Comparison of ENCODE assay signal across 27 cellular contexts in the genomic region with DNA sequence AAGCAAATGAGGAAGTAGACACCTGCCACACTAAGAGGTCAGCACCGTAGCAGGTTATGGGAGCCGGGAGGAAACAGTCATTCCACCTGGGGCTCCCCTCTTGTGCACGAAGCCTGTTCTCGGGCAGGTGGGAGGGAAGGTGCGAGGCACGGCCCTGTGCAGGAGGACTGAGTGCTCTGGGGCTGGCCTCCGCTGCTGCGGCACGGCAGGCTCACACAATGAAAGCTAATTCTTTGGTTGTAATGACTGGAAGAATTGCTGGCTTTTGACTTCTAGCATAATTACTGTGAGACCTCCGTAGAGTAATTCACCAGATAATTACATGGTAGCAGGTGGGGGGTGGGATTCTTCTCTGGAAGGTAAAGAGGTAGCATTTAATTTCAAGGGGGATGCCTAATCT.
"Had no signal": no experiment of that assay in that cellular context is flagged by ENCODE, and none has a peak within 500 bp of the region (broad histone marks: within the 10 kb centered on the region; RNA-seq: fewer than 3 reads in every experiment).

No MANE protein-coding gene starts in this region.

- H2AFZ ChIP-seq: hepatocyte had no signal

- H3K27me3 ChIP-seq: testis had no signal

- H3K9me3 ChIP-seq: left lung, neutrophil, pancreas, psoas muscle, right atrium auricular region, spleen, testis, uterus had no signal

- H3K27ac ChIP-seq: hepatocyte, left lung, neutrophil, pancreas, psoas muscle, right atrium auricular region, spleen, testis, uterus had no signal

- H3K9me3 Mint-ChIP-seq: activated CD4-positive, alpha-beta memory T cell treated with anti-CD3 and anti-CD28 coated beads for 36 hours; activated naive CD8-positive, alpha-beta T cell treated with anti-CD3 and anti-CD28 coated beads for 36 hours had no signal

- H3K4me1 ChIP-seq: pancreas, psoas muscle had no signal

- H3K27ac Mint-ChIP-seq: activated CD4-positive, alpha-beta memory T cell treated with anti-CD3 and anti-CD28 coated beads for 36 hours; activated naive CD8-positive, alpha-beta T cell treated with anti-CD3 and anti-CD28 coated beads for 36 hours; immature natural killer cell had no signal

- H3K4me3 ChIP-seq: hepatocyte, left lung, lung, pancreas, psoas muscle, right atrium auricular region, spleen, testis, uterus had no signal

- H3K4me3 Mint-ChIP-seq: activated CD4-positive, alpha-beta memory T cell treated with anti-CD3 and anti-CD28 coated beads for 36 hours; activated naive CD8-positive, alpha-beta T cell treated with anti-CD3 and anti-CD28 coated beads for 36 hours; immature natural killer cell; naive thymus-derived CD8-positive, alpha-beta T cell had no signal

- H3K4me2 ChIP-seq: hepatocyte had no signal

- H3K36me3 Mint-ChIP-seq: activated CD4-positive, alpha-beta memory T cell treated with anti-CD3 and anti-CD28 coated beads for 36 hours; activated naive CD8-positive, alpha-beta T cell treated with anti-CD3 and anti-CD28 coated beads for 36 hours; immature natural killer cell; naive thymus-derived CD8-positive, alpha-beta T cell had no signal

- DNase-seq: activated CD4-positive, alpha-beta memory T cell treated with anti-CD3 and anti-CD28 coated beads for 36 hours; activated CD4-positive, alpha-beta T cell treated with anti-CD3 and anti-CD28 coated beads for 4 hours; activated CD4-positive, CD25-positive, alpha-beta regulatory T cell; activated naive CD4-positive, alpha-beta T cell treated with Interleukin-2 at 50 U/mL for 16 hours; activated naive CD8-positive, alpha-beta T cell treated with anti-CD3 and anti-CD28 coated beads for 36 hours; activated T-cell treated with anti-CD3 and anti-CD28 coated beads, Interleukin-2, amount 50 U/mL, for 48 hours; central memory CD4-positive, alpha-beta T cell; effector memory CD4-positive, alpha-beta T cell; foreskin melanocyte; glutamatergic neuron; immature natural killer cell; kidney glomerular epithelial cell; left lung; naive thymus-derived CD8-positive, alpha-beta T cell; pancreas; stimulated activated CD4-positive, alpha-beta T cell treated with anti-CD3 and anti-CD28 coated beads, Interleukin-4, amount 100 ng/mL, for 1 hour; stimulated activated naive CD4-positive, alpha-beta T cell; testis; trophoblast cell; uterus had no signal

- ATAC-seq: esophagus mucosa; left lung; naive thymus-derived CD8-positive, alpha-beta T cell; pancreas; psoas muscle had no signal

- H3K79me2 ChIP-seq: hepatocyte had no signal

- H3K36me3 ChIP-seq: left lung, neutrophil, pancreas, right atrium auricular region, spleen, uterus had no signal
